In the genomic region with DNA sequence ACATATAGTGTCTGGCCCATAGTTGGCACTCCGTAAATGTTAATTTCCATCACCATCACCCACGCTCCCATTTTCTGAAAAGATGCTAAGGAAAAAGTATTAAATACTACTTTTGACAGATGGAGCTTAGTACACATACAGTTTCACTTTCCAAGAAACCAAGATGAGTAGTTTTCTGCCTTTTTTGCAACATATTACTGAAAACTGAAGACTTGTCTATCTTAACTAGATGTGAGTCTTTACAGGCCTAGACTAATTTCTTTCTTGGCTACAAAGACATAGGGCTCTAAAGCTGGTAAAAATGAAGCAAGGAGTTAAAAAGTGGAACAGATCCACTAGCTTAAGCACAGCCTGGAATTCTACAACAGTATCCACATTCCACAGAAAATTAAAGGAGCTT, we compare ENCODE assay signal across 33 cellular contexts.
"Had no signal": no experiment of that assay in that cellular context is flagged by ENCODE, and none has a peak within 500 bp of the region (broad histone marks: within the 10 kb centered on the region; RNA-seq: fewer than 3 reads in every experiment).

No MANE protein-coding gene starts in this region.

- H3K27ac ChIP-seq: ascending aorta, body of pancreas, brain microvascular endothelial cell, breast epithelium, colonic mucosa, VCaP had no signal

- H3K27me3 Mint-ChIP-seq: activated B cell treated with CpG ODN at 0.5 μM for 24 hours; activated CD4-positive, alpha-beta memory T cell treated with anti-CD3 and anti-CD28 coated beads for 36 hours; activated CD8-positive, alpha-beta T cell treated with anti-CD3 and anti-CD28 coated beads for 36 hours; activated naive CD8-positive, alpha-beta T cell treated with anti-CD3 and anti-CD28 coated beads for 36 hours; activated T-cell treated with anti-CD3 and anti-CD28 coated beads, Interleukin-2, amount 50 U/mL, for 24 hours; activated T-helper 17 cell treated with anti-CD3 and anti-CD28 coated beads, Interleukin-2, amount 50 U/mL, for 72 hours had no signal

- ATAC-seq: activated CD8-positive, alpha-beta T cell treated with anti-CD3 and anti-CD28 coated beads for 36 hours; activated T-helper 17 cell treated with anti-CD3 and anti-CD28 coated beads, Interleukin-2, amount 50 U/mL, for 72 hours; body of pancreas had no signal

- H3K4me3 Mint-ChIP-seq: activated B cell treated with CpG ODN at 0.5 μM for 24 hours; activated CD4-positive, alpha-beta memory T cell treated with anti-CD3 and anti-CD28 coated beads for 36 hours; activated CD8-positive, alpha-beta T cell treated with anti-CD3 and anti-CD28 coated beads for 36 hours; activated naive CD4-positive, alpha-beta T cell treated with anti-CD3 and anti-CD28 coated beads for 36 hours; activated naive CD8-positive, alpha-beta T cell treated with anti-CD3 and anti-CD28 coated beads for 36 hours; activated T-cell treated with anti-CD3 and anti-CD28 coated beads, Interleukin-2, amount 50 U/mL, for 24 hours; activated T-helper 1 cell treated with anti-CD3 and anti-CD28 coated beads, Interleukin-12 subunit alpha, Interleukin-12 subunit beta, Interleukin-2, Interleukin-4 antibody, amounts not matched to agents 30 ng/mL and 10 ng/mL and 1 ng/mL, durations not matched to agents 14 hours and 24 hours and 36 hours; activated T-helper 17 cell treated with anti-CD3 and anti-CD28 coated beads, Interleukin-2, amount 50 U/mL, for 72 hours; T-helper 1 cell treated with Interleukin-12 subunit alpha and Interleukin-12 subunit beta and Interleukin-4 antibody, amounts not matched to agents 30 μg/mL and 1 μg/mL, for 36 hours; T-helper 2 cell treated with Interferon-gamma antibody and Interleukin-4, amounts not matched to agents 5 μg/mL and 100 μg/mL, for 36 hours had no signal

- H3K9me3 Mint-ChIP-seq: activated B cell treated with CpG ODN at 0.5 μM for 24 hours; activated CD4-positive, alpha-beta memory T cell treated with anti-CD3 and anti-CD28 coated beads for 36 hours; activated CD8-positive, alpha-beta T cell treated with anti-CD3 and anti-CD28 coated beads for 36 hours; activated naive CD4-positive, alpha-beta T cell treated with anti-CD3 and anti-CD28 coated beads for 36 hours; activated naive CD8-positive, alpha-beta T cell treated with anti-CD3 and anti-CD28 coated beads for 36 hours; activated T-cell treated with anti-CD3 and anti-CD28 coated beads, Interleukin-2, amount 50 U/mL, for 24 hours; activated T-helper 1 cell treated with anti-CD3 and anti-CD28 coated beads, Interleukin-12 subunit alpha, Interleukin-12 subunit beta, Interleukin-2, Interleukin-4 antibody, amounts not matched to agents 30 ng/mL and 10 ng/mL and 1 ng/mL, durations not matched to agents 14 hours and 24 hours and 36 hours; activated T-helper 17 cell treated with anti-CD3 and anti-CD28 coated beads, Interleukin-2, amount 50 U/mL, for 72 hours; T-helper 1 cell treated with Interleukin-12 subunit alpha and Interleukin-12 subunit beta and Interleukin-4 antibody, amounts not matched to agents 30 μg/mL and 1 μg/mL, for 36 hours; T-helper 2 cell treated with Interferon-gamma antibody and Interleukin-4, amounts not matched to agents 5 μg/mL and 100 μg/mL, for 36 hours had no signal

- H3K4me3 ChIP-seq: ascending aorta, body of pancreas, breast epithelium, colonic mucosa had no signal

- FAIRE-seq: TTC549 had no signal

- H3K4me1 ChIP-seq: ascending aorta, body of pancreas, breast epithelium, colonic mucosa had no signal

- H3K36me3 ChIP-seq: ascending aorta, brain microvascular endothelial cell, breast epithelium, colonic mucosa had no signal

- H3K4me1 Mint-ChIP-seq: activated T-helper 17 cell treated with anti-CD3 and anti-CD28 coated beads, Interleukin-2, amount 50 U/mL, for 72 hours had no signal

- H3K27me3 ChIP-seq: ascending aorta, body of pancreas, brain microvascular endothelial cell, colonic mucosa had no signal

- H3K9me3 ChIP-seq: ascending aorta, body of pancreas, breast epithelium, colonic mucosa had no signal

- H3K27ac Mint-ChIP-seq: activated B cell treated with CpG ODN at 0.5 μM for 24 hours; activated CD4-positive, alpha-beta memory T cell treated with anti-CD3 and anti-CD28 coated beads for 36 hours; activated CD8-positive, alpha-beta T cell treated with anti-CD3 and anti-CD28 coated beads for 36 hours; activated naive CD4-positive, alpha-beta T cell treated with anti-CD3 and anti-CD28 coated beads for 36 hours; activated naive CD4-positive, alpha-beta T cell treated with anti-CD3 and anti-CD28 coated beads, Interleukin-2, amount 50 U/mL, for 72 hours; activated naive CD8-positive, alpha-beta T cell treated with anti-CD3 and anti-CD28 coated beads for 36 hours; activated T-cell treated with anti-CD3 and anti-CD28 coated beads, Interleukin-2, amount 50 U/mL, for 24 hours; activated T-helper 1 cell treated with anti-CD3 and anti-CD28 coated beads, Interleukin-12 subunit alpha, Interleukin-12 subunit beta, Interleukin-2, Interleukin-4 antibody, amounts not matched to agents 30 ng/mL and 10 ng/mL and 1 ng/mL, durations not matched to agents 14 hours and 24 hours and 36 hours; activated T-helper 17 cell treated with anti-CD3 and anti-CD28 coated beads, Interleukin-2, amount 50 U/mL, for 72 hours; T-helper 1 cell treated with Interleukin-12 subunit alpha and Interleukin-12 subunit beta and Interleukin-4 antibody, amounts not matched to agents 30 μg/mL and 1 μg/mL, for 36 hours; T-helper 2 cell treated with Interferon-gamma antibody and Interleukin-4, amounts not matched to agents 5 μg/mL and 100 μg/mL, for 36 hours had no signal

- DNase-seq: activated B cell treated with CpG ODN at 0.5 μM for 24 hours; activated CD4-positive, alpha-beta memory T cell treated with anti-CD3 and anti-CD28 coated beads for 36 hours; activated CD4-positive, alpha-beta T cell treated with anti-CD3 and anti-CD28 coated beads for 48 hours; activated CD4-positive, alpha-beta T cell treated with anti-CD3 and anti-CD28 coated beads, Interleukin-2, amount 50 U/mL, for 1 hour; activated CD4-positive, alpha-beta T cell treated with anti-CD3 and anti-CD28 coated beads, Interleukin-2, amount 50 U/mL, for 4 hours; activated CD4-positive, CD25-positive, alpha-beta regulatory T cell treated with anti-CD3 and anti-CD28 coated beads, Interleukin-2, amount 50 U/mL, for 72 hours; activated CD8-positive, alpha-beta memory T cell treated with anti-CD3 and anti-CD28 coated beads, Interleukin-2, amount 50 U/mL, for 4 hours; activated CD8-positive, alpha-beta T cell treated with anti-CD3 and anti-CD28 coated beads for 36 hours; activated effector memory CD4-positive, alpha-beta T cell treated with anti-CD3 and anti-CD28 coated beads, Interleukin-2, amount 50 U/mL, for 16 hours; activated gamma-delta T cell treated with Interleukin-2 at 50 U/mL for 16 hours; activated naive CD4-positive, alpha-beta T cell; activated naive CD4-positive, alpha-beta T cell treated with anti-CD3 and anti-CD28 coated beads for 36 hours; activated naive CD4-positive, alpha-beta T cell treated with anti-CD3 and anti-CD28 coated beads, Interleukin-2, amount 50 U/mL, for 16 hours; activated naive CD8-positive, alpha-beta T cell treated with anti-CD3 and anti-CD28 coated beads for 36 hours; activated T-cell treated with anti-CD3 and anti-CD28 coated beads, Interleukin-2, amount 50 U/mL, for 24 hours; activated T-cell treated with anti-CD3 and anti-CD28 coated beads, Interleukin-2, amount 50 U/mL, for 48 hours; amygdala; anterior cingulate cortex; body of pancreas; brain microvascular endothelial cell; central memory CD4-positive, alpha-beta T cell; colonic mucosa; T-helper 1 cell; T-helper 9 cell had no signal
